Comparison of ENCODE assay signal across 7 cellular contexts in the genomic region with DNA sequence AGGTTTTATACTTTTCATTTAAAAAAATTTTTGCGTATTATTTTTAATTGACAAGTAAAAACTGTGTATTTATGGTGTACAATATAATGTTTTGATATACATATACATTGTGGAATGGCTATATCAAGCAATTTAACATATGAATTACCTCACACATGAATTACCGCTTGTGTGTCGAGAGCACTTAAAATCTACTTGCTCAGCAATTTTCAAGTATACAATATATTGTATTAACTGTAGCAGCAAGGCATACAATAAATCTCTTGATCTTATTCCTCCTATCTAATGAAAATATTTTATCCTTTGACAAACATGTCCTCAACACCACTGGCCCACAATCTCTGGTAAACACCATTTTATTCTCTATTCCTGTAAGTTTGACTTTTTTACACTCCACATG.
"Had no signal": no experiment of that assay in that cellular context is flagged by ENCODE, and none has a peak within 500 bp of the region (broad histone marks: within the 10 kb centered on the region; RNA-seq: fewer than 3 reads in every experiment).

No MANE protein-coding gene starts in this region.

- ATAC-seq: GM23338 had no signal

- H3K4me2 ChIP-seq: GM23338, KMS-11 had no signal

- H2AFZ ChIP-seq: GM23338 had no signal

- FAIRE-seq: H1, HTR-8/SVneo had no signal

- H3K27ac ChIP-seq: KMS-11 had no signal

- H3K9ac ChIP-seq: KMS-11 had no signal

- DNase-seq: H9, HCEC 1CT, KBM-7 had no signal

- H3K4me3 ChIP-seq: GM23338 had no signal
